ENCODE assay signal across 8 cellular contexts in genomic region chr17:28727727-28728363, GRCh38. TPM values are rescaled to one million over a fixed set of nuclear protein-coding genes. Genes with fewer than 3 reads are reported as not detected.
A peak's percentile ranks its signal among the peaks of the same experiment; 100 is the strongest.
DNase-seq lines count a peak whose midpoint lies in the region; ATAC-seq and TF ChIP-seq lines count a peak whose summit lies in the region.

No MANE protein-coding gene starts in this region.

- H3K27ac ChIP-seq in gastrocnemius medialis = peak overlapping the region; percentile 90 to 99 (median 98)

- H3K27me3 ChIP-seq in gastrocnemius medialis = no peaks in the 10 kb centered on the region

- ATAC-seq in GM19467 (IDR thresholded peaks at IDR 0.05; ENCODE audit: unreplicated experiment) (peak; percentile 25), left ventricle myocardium superior (peak; percentile 7), gastrocnemius medialis (peak; percentile 19 to 31)

- TF ChIP-seq POLR2A in gastrocnemius medialis (IDR thresholded peaks at IDR 0.05) = no peak

- H3K9me3 ChIP-seq in gastrocnemius medialis = no peaks in the 10 kb centered on the region

- DNase-seq in DMS153 treated with DMSO at 0.1 percent for 48 hours (lab: John Stamatoyannopoulos, UW; ENCODE audit: unreplicated experiment) (peak; percentile 83), HUDEP-2 (lab: John Stamatoyannopoulos, UW; ENCODE audit: unreplicated experiment in 76 of 76) (peak in 49 of 76 experiments; percentile 7 to 70 (median 42)), RKO (ENCODE audit: low spot score) (peak; percentile 86), activated gamma-delta T cell treated with Interleukin-2 at 50 U/mL for 16 hours (peak; percentile 73), left ventricle myocardium superior (peak; percentile 47), gastrocnemius medialis (no peak), cortex of kidney (lab: John Stamatoyannopoulos, UW) (no peak)

- TF ChIP-seq CTCF in gastrocnemius medialis (IDR thresholded peaks at IDR 0.05 in 4 of 5, conservative IDR thresholded peaks at IDR 0.05 in 1 of 5) = peak in 2 of 5 experiments; percentile 36 to 52

- in situ Hi-C loops in gastrocnemius medialis (cut with MboI; ENCODE audit: low sequenced_read_pairs in 4 of 4) = no loop called here

- H3K36me3 ChIP-seq in gastrocnemius medialis = peaks cover 6 to 20% of the 10 kb centered on the region in 2 donors

- H3K4me3 ChIP-seq in gastrocnemius medialis = peak overlapping the region; percentile 70 to 92 (median 80)

- H3K4me1 ChIP-seq in gastrocnemius medialis = peaks cover 20 to 22% of the 10 kb centered on the region in 2 donors

- intact Hi-C loops in left ventricle myocardium superior (cut with micrococcal nuclease) (loop anchor here (2.0 kb wide), 1 partner anchor 23 kb away; no protein-coding TSS in a partner anchor), gastrocnemius medialis (cut with DNase I; ENCODE audit: low total_unique reads) (loop anchor here (1.0 to 5.0 kb wide), 6 partner anchors 15 to 384 kb away; partner anchors contain the start of genes FLOT2 and PHF12)

RNA-seq across cellular contexts. Expression of gene NEK8, which starts 0.7 kb away (rescaled TPM):
- total RNA-seq in left ventricle myocardium superior (0.94 TPM), gastrocnemius medialis (1 to 10 TPM; 1.3 to 8.1 (median 1.9) TPM)

RNA-seq across cellular contexts. Expression of gene TLCD1, which starts 1.8 kb away (rescaled TPM):
- 2.6 TPM for total RNA-seq in left ventricle myocardium superior
- total RNA-seq in gastrocnemius medialis = under 1 TPM in 3 of 4 donors, not detected in 1; 0.46 to 0.82 (median 0.75) TPM

RNA-seq across cellular contexts. Expression of gene RPL23A, which starts 8.1 kb away (rescaled TPM):
- total RNA-seq in left ventricle myocardium superior (918 TPM), gastrocnemius medialis (100 to 1,000 TPM; 434 to 647 (median 533) TPM)

RNA-seq across cellular contexts. Expression of gene RAB34, which starts 10.2 kb away (rescaled TPM):
- total RNA-seq in left ventricle myocardium superior (14.8 TPM), gastrocnemius medialis (10 to 100 TPM; 14.9 to 53.3 (median 32.7) TPM)

RNA-seq across cellular contexts. Expression of gene TRAF4, which starts 16.0 kb away (rescaled TPM):
- total RNA-seq in left ventricle myocardium superior (4.2 TPM), gastrocnemius medialis (1 to 10 TPM; 2.0 to 6.4 (median 3.8) TPM)

Comparison
In these comparisons a context has a peak if more than half of its experiments do, and no peak if none do; other contexts are left out.
1. DNase-seq: peak in DMS153 treated with DMSO at 0.1 percent for 48 hours (single experiment), HUDEP-2 (49 of 76), RKO (single experiment), activated gamma-delta T cell treated with Interleukin-2 at 50 U/mL for 16 hours (single experiment) and left ventricle myocardium superior (single experiment); none in gastrocnemius medialis (0 of 2) and cortex of kidney (single experiment).
2. Peak in every context shown above with its lines, with median percentiles within 50 percentile points of each other: ATAC-seq.